In the genomic region with DNA sequence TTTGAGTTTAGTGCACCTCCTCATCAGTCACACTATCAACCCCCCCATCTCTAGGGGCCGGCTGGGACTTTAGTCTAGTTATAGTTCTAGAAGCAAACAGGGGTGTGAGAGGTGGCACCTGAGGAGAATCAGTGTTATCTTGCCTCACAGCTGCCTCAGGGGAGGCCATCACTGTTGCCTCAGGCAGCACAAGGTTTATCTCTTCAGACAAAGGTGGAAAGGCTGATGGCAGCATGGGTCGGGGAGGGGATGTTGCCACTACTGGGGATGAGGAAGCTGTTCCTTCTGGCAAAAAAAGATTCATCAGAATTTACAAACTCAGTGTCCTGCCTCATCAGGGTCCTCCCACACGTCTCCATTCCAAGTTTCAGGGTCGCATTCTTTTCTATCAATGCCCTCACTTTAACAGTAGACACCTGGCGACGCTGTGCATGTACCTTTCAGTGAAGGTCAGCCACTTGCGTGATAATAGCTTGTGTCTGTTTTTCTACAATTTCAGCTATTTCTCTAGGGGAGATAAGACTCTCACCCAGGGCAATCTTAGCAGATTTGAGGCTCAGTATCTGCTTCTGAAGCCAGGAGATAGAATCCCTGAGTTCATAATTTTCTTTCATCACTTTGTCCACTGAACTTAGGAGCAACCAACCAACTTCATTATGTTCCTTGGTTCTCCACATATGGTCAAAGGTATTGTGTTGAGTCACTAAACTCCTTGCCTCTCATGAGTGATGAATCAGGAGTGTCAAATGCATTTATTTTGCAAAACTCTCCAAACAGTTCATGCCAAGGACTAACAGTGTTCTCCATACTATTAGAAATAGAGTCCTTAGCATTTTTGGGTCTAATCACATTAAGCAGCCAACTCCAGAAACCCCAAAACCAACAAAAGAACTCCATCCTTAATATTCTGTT, we compare ENCODE assay signal across 8 cellular contexts.
DNase-seq lines count a peak whose midpoint lies in the region; TF ChIP-seq lines count a peak whose summit lies in the region.
"Not testable (repeated sequence)": the region's sequence is repeated elsewhere in the genome, so short reads cannot be mapped to it uniquely, and the experiment has no call there.

No MANE protein-coding gene starts in this region.

- H3K4me3 Mint-ChIP-seq in Caco-2 (ENCODE audit: unreplicated experiment) (peak overlapping the region; percentile 63), HFFc6 (0 out of 2 replicates have a peak overlapping the region, but pooled peaks have one; percentile 19)
- H3K4me3 Mint-ChIP-seq in nephron progenitor cell = not testable (repeated sequence)

- TSS peak; percentile 36 for BruUV-seq in Caco-2 (replicated peaks; lab: Mats Ljungman, UMichigan)

- H4K20me1 ChIP-seq in smooth muscle cell (ENCODE audit: low read depth) = not testable (repeated sequence)

- H3K36me3 Mint-ChIP-seq in Caco-2 (ENCODE audit: insufficient read depth, unreplicated experiment) = peaks cover 17% of the 10 kb centered on the region
- H3K36me3 Mint-ChIP-seq in HFFc6 (ENCODE audit: low read depth) = peaks cover 45% of the 10 kb centered on the region
- H3K36me3 Mint-ChIP-seq in nephron progenitor cell (ENCODE audit: low read depth) = peaks cover 47% of the 10 kb centered on the region

- not testable (repeated sequence) for H3K9ac ChIP-seq in adipocyte (ENCODE audit: low read length); smooth muscle cell (ENCODE audit: low read depth)

- 0 out of 2 replicates have a peak, but pooled peaks cover 11% of the 10 kb centered on the region for H3K9me3 ChIP-seq in Caco-2
- not testable (repeated sequence) for H3K9me3 ChIP-seq in adipocyte (ENCODE audit: control insufficient read depth, low read length); smooth muscle cell (replicated peaks; ENCODE audit: low read depth)

- POLR2A ChIA-PET in Caco-2 (lab: Charles Lee) = not testable (repeated sequence)

- peak; percentile 52 to 79 for DNase-seq in Caco-2
- peak; percentile 59 for DNase-seq in HFFc6
- peak; percentile 5 for DNase-seq in RPMI7951 (ENCODE audit: low read depth)
- peak; percentile 37 for DNase-seq in adipocyte (ENCODE audit: low read depth)
- DNase-seq in choroid plexus epithelial cell (ENCODE audit: low read depth) = peak; percentile 51
- peak; percentile 32 for DNase-seq in fibroblast of the aortic adventitia (ENCODE audit: low read depth)
- DNase-seq in nephron progenitor cell; smooth muscle cell (lab: John Stamatoyannopoulos, UW; ENCODE audit: unreplicated experiment): not testable (repeated sequence)

- H3K36me3 ChIP-seq in Caco-2 (ENCODE audit: control insufficient read depth, insufficient read depth, low read length); adipocyte (ENCODE audit: control insufficient read depth, insufficient read depth, low read length, severe bottlenecking); smooth muscle cell (ENCODE audit: low read depth): not testable (repeated sequence)

- not testable (repeated sequence) for H3K27me3 ChIP-seq in Caco-2 (replicated peaks; ENCODE audit: control insufficient read depth, insufficient read depth, low read length); adipocyte (replicated peaks; ENCODE audit: control insufficient read depth, insufficient read depth, low read length); smooth muscle cell (ENCODE audit: low read depth)

- not testable (repeated sequence) for H3K9me3 Mint-ChIP-seq in Caco-2 (ENCODE audit: unreplicated experiment); HFFc6
- H3K9me3 Mint-ChIP-seq in nephron progenitor cell = peaks cover 30% of the 10 kb centered on the region

- H3K4me1 Mint-ChIP-seq in Caco-2 (ENCODE audit: low read depth, unreplicated experiment) (peaks cover 18% of the 10 kb centered on the region), HFFc6 (ENCODE audit: low read depth) (peaks cover 57% of the 10 kb centered on the region), nephron progenitor cell (peaks cover 13% of the 10 kb centered on the region)

- CTCF ChIA-PET in Caco-2 (lab: Charles Lee) = not testable (repeated sequence)

- H2AFZ ChIP-seq in smooth muscle cell (ENCODE audit: low read depth) = not testable (repeated sequence)

- peaks cover 19% of the 10 kb centered on the region for H3F3A ChIP-seq in smooth muscle cell (ENCODE audit: low read depth)

- intact Hi-C loops in Caco-2 (cut with micrococcal nuclease; ENCODE audit: unreplicated experiment) = not testable (repeated sequence)

- H3K79me2 ChIP-seq in smooth muscle cell (ENCODE audit: low read depth) = peaks cover 75% of the 10 kb centered on the region

- not testable (repeated sequence) for TF ChIP-seq CTCF in Caco-2 (IDR thresholded peaks at IDR 0.05; ENCODE audit: insufficient read depth in 1 of 2, low read depth in 1 of 2, low read length in 1 of 2, severe bottlenecking in 1 of 2, unreplicated experiment in 1 of 2); HFFc6 (IDR thresholded peaks at IDR 0.05); choroid plexus epithelial cell (conservative IDR thresholded peaks at IDR 0.05; ENCODE audit: low read depth, low read length); fibroblast of the aortic adventitia (IDR thresholded peaks at IDR 0.05; ENCODE audit: insufficient read depth, low read length); nephron progenitor cell (IDR thresholded peaks at IDR 0.05); smooth muscle cell (IDR thresholded peaks at IDR 0.05; ENCODE audit: borderline replicate concordance, insufficient read depth, poor library complexity, severe bottlenecking)

- H3K4me2 ChIP-seq in smooth muscle cell = peak overlapping the region; percentile 58

- not testable (repeated sequence) for H3K27me3 Mint-ChIP-seq in Caco-2 (ENCODE audit: insufficient read depth, unreplicated experiment); HFFc6 (ENCODE audit: insufficient read depth); nephron progenitor cell (ENCODE audit: low read depth, poor library complexity)

- H3K27ac Mint-ChIP-seq in Caco-2 (ENCODE audit: unreplicated experiment) = peak overlapping the region; percentile 86
- peak overlapping the region; percentile 81 for H3K27ac Mint-ChIP-seq in HFFc6
- peak overlapping the region; percentile 27 for H3K27ac Mint-ChIP-seq in nephron progenitor cell

- 68% methylated on average over 7 of the region's 7 CpGs for WGBS in smooth muscle cell (ENCODE audit: low lambda C conversion rate)

- peak overlapping the region; percentile 92 for H3K27ac ChIP-seq in smooth muscle cell (ENCODE audit: low read depth)

- not testable (repeated sequence) for H3K4me3 ChIP-seq in Caco-2 (ENCODE audit: low read depth, low read length); adipocyte (ENCODE audit: low read length); choroid plexus epithelial cell (ENCODE audit: low read depth, low read length); fibroblast of the aortic adventitia (ENCODE audit: low read depth, low read length); smooth muscle cell

- H3K4me1 ChIP-seq in Caco-2 = peaks cover 42% of the 10 kb centered on the region
- H3K4me1 ChIP-seq in adipocyte (ENCODE audit: control insufficient read depth, insufficient read depth, low read length); smooth muscle cell (ENCODE audit: low read depth): not testable (repeated sequence)

Comparison
In these comparisons a context has a peak if more than half of its experiments do, and no peak if none do; other contexts are left out.
1. H3K27ac Mint-ChIP-seq: peak in every context shown above with its lines; median percentile 86 in Caco-2; 81 in HFFc6; 27 in nephron progenitor cell.